In the genomic region with DNA sequence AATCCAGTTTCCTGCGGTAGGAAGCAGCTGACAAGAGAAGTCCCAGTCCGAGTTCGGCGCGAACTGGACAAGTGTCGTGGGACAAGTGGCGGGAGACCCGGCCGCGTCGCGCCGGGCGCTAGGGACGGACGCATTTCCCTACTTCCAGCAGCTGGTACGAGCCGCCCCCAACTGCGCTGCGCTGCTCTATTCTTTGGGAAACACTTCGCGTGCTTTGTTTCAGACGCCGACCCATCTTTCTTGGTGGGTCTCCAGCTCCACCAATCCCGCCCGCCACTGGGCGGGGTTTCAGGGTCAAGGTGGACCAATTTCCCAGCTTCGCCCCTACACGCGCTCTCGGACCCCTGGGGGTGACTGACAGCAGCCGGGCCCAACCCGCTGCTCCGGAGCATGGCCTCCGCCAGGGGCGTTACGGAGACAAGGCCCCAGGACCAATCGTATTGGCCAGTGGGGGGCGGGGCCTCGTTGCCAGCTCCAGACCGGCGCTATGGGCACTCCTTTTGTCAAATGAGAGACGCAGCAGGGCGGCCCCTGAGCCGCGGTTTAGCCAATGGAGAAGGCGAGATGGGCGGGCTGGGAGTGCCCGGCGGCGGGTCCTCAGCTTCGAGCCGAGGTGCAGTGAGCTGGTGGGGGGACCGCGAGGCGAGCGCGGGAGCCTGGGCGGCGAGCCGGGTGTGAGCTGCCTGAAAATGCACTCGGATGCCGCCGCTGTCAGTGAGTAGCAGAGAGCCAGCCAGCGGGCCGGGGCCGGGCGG, we compare ENCODE assay signal across 8 cellular contexts. TPM values are rescaled to one million over a fixed set of nuclear protein-coding genes. Genes with fewer than 3 reads are reported as not detected.
A peak's percentile ranks its signal among the peaks of the same experiment; 100 is the strongest.
DNase-seq lines count a peak whose midpoint lies in the region; ATAC-seq, FAIRE-seq and TF ChIP-seq lines count a peak whose summit lies in the region.

A gene (plus strand): TSS at position 600 of the 755 bp plus-strand sequence. CDS start 90 bp downstream, at position 690.

- H3K4me3 ChIP-seq in ascending aorta (peak within 1 kb of the TSS; percentile 74 to 95), right atrium auricular region (peak within 1 kb of the TSS; percentile 80 to 90), psoas muscle (peak within 1 kb of the TSS; percentile 96)

- no peaks in the 10 kb centered on the region for H3K9me3 Mint-ChIP-seq in T-helper 2 cell treated with Interferon-gamma antibody and Interleukin-4, amounts not matched to agents 5 μg/mL and 100 μg/mL, for 36 hours

- 0 to 1% (median 0%) methylated on average over 54 to 68 of the region's 68 CpGs for WGBS in psoas muscle, 3 donors

- H3K36me3 Mint-ChIP-seq in T-helper 2 cell treated with Interferon-gamma antibody and Interleukin-4, amounts not matched to agents 5 μg/mL and 100 μg/mL, for 36 hours (ENCODE audit: low read depth) = peaks cover 1% of the 10 kb centered on the region

- peak; percentile 93 for ATAC-seq in GM18502 (IDR thresholded peaks at IDR 0.05; ENCODE audit: poor library complexity, unreplicated experiment)
- peak; percentile 97 for ATAC-seq in HG02970 (IDR thresholded peaks at IDR 0.05; ENCODE audit: low FRiP score, unreplicated experiment)
- ATAC-seq in psoas muscle = peak; percentile 90 to 96 (median 92)

- peaks cover 0 to 7% of the 10 kb centered on the region in 2 donors for H3K4me1 ChIP-seq in ascending aorta
- H3K4me1 ChIP-seq in right atrium auricular region = peaks cover 0 to 14% of the 10 kb centered on the region in 2 donors
- H3K4me1 ChIP-seq in psoas muscle = peaks cover 18% of the 10 kb centered on the region

- H3K9me3 ChIP-seq in ascending aorta (no peaks in the 10 kb centered on the region), right atrium auricular region (no peaks in the 10 kb centered on the region), psoas muscle (no peaks in the 10 kb centered on the region)

- H3K36me3 ChIP-seq in ascending aorta (no peaks in the 10 kb centered on the region), right atrium auricular region (no peaks in the 10 kb centered on the region), psoas muscle (ENCODE audit: insufficient read depth in 1 of 2, low read depth in 1 of 2) (no peaks in the 10 kb centered on the region)

- H3K27ac ChIP-seq in ascending aorta (peak within 1 kb of the TSS; percentile 94 to 98), right atrium auricular region (peak within 1 kb of the TSS; percentile 94 to 98), psoas muscle (peak within 1 kb of the TSS; percentile 95)

- peak within 1 kb of the TSS; percentile 98 for H3K27ac Mint-ChIP-seq in T-helper 2 cell treated with Interferon-gamma antibody and Interleukin-4, amounts not matched to agents 5 μg/mL and 100 μg/mL, for 36 hours

- H3K27me3 ChIP-seq in ascending aorta (no peaks in the 10 kb centered on the region), right atrium auricular region (no peaks in the 10 kb centered on the region), psoas muscle (ENCODE audit: insufficient read depth in 3 of 3, low read length in 2 of 3) (no peaks in the 10 kb centered on the region)

- peaks cover 5% of the 10 kb centered on the region for H3K27me3 Mint-ChIP-seq in T-helper 2 cell treated with Interferon-gamma antibody and Interleukin-4, amounts not matched to agents 5 μg/mL and 100 μg/mL, for 36 hours (ENCODE audit: low read depth)

- peak; percentile 98 for DNase-seq in NCI-H1930 (lab: John Stamatoyannopoulos, UW)
- DNase-seq in T-helper 2 cell treated with Interferon-gamma antibody and Interleukin-4, amounts not matched to agents 5 μg/mL and 100 μg/mL, for 36 hours (ENCODE audit: low spot score) = peak; percentile 100
- DNase-seq in ascending aorta (ENCODE audit: low spot score in 2 of 2) = peak; percentile 100
- DNase-seq in right atrium auricular region (ENCODE audit: low spot score) = peak; percentile 100
- peak; percentile 100 for DNase-seq in psoas muscle
- peak; percentile 100 for DNase-seq in urothelium cell line (ENCODE audit: low spot score)

- TF ChIP-seq CTCF in ascending aorta (IDR thresholded peaks at IDR 0.05) (peak in 2 of 3 experiments; percentile 38 to 46), right atrium auricular region (IDR thresholded peaks at IDR 0.05) (peak; percentile 27 to 49), psoas muscle (IDR thresholded peaks at IDR 0.05) (peak; percentile 40)

- intact Hi-C loops in ascending aorta (cut with DNase I) (loop anchor here (2.0 to 10.0 kb wide), 6 partner anchors 52 to 1524 kb away; a partner anchor contains a TSS), psoas muscle (cut with DNase I) (loop anchor here (5.0 to 10.0 kb wide), 4 partner anchors 52 to 195 kb away; a partner anchor contains a TSS)

- peaks cover 16% of the 10 kb centered on the region for H3K4me1 Mint-ChIP-seq in T-helper 2 cell treated with Interferon-gamma antibody and Interleukin-4, amounts not matched to agents 5 μg/mL and 100 μg/mL, for 36 hours (ENCODE audit: low read depth)

- FAIRE-seq in urothelium cell line (lab: Jason Lieb, UNC) = peak; percentile 93

- H3K4me3 Mint-ChIP-seq in T-helper 2 cell treated with Interferon-gamma antibody and Interleukin-4, amounts not matched to agents 5 μg/mL and 100 μg/mL, for 36 hours = peak within 1 kb of the TSS; percentile 95

RNA-seq across cellular contexts. Expression of the gene that starts here (rescaled TPM):
- 29.5 TPM for total RNA-seq in ascending aorta
- total RNA-seq in right atrium auricular region = 10 to 100 TPM; 22.6 to 26.1 TPM
- 10 to 100 TPM; 24.0 to 43.1 (median 31.1) TPM for total RNA-seq in psoas muscle
- 10 to 100 TPM; 13.5 to 30.5 (median 15.0) TPM for polyA plus RNA-seq in psoas muscle

Comparison
In these comparisons a context has a peak if more than half of its experiments do, and no peak if none do; other contexts are left out.
1. Peak in every context shown above with its lines: DNase-seq, ATAC-seq, H3K4me3 ChIP-seq and H3K27ac ChIP-seq.